In the genomic region with DNA sequence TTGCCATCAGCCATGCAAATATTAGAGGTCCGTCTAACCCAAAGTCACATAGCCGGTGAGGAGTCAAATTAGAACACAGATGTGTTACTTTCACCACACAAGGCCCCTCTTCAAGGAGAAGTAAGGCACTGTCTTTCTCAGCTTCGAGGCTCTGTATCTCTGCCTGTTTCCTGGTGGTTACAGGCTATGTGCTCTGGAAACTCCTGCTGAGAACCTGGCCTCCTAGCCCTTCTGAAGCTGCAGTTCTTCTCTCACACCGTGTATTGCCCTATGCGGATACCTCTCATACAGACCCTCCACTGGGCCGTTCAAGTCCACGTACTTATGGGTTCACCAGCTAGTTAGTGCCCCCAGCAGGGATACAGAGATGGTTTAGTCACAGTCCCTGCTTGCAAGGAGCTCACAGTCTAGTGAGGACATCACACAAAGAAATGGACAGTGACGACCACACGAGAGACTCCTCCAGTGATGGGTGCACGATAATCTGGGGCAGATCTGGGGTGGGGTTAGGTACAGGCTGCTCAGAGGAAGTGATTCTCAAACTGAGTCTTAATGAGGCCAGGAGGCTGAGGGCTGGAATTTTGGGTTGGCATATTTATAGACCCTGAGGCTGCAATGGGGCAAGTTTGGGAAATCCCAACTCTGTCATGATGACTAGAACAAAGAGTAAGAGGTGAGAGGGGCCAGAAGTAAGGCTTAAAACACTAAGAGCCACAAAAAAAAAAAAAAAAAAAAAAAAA, we compare ENCODE assay signal across 9 cellular contexts. TPM values are rescaled to one million over a fixed set of nuclear protein-coding genes. Genes with fewer than 3 reads are reported as not detected.
DNase-seq lines count a peak whose midpoint lies in the region; ATAC-seq and TF ChIP-seq lines count a peak whose summit lies in the region.
"Had no signal": no experiment of that assay in that cellular context is flagged by ENCODE, and none has a peak within 500 bp of the region (broad histone marks: within the 10 kb centered on the region; RNA-seq: fewer than 3 reads in every experiment).

No MANE protein-coding gene starts in this region.

- no peaks in the 10 kb centered on the region for H3K27me3 Mint-ChIP-seq in activated T-helper 17 cell treated with anti-CD3 and anti-CD28 coated beads, Interleukin-2, amount 50 U/mL, for 72 hours

- H3K36me3 Mint-ChIP-seq in activated T-helper 17 cell treated with anti-CD3 and anti-CD28 coated beads, Interleukin-2, amount 50 U/mL, for 72 hours (ENCODE audit: low read depth), result no peaks in the 10 kb centered on the region

- DNase-seq in EL, result peak; percentile 42
- no peak for DNase-seq in occipital lobe (lab: John Stamatoyannopoulos, UW)
- no peak for DNase-seq in Kasumi-1 (lab: John Stamatoyannopoulos, UW)
- no peak for DNase-seq in HuH-7.5 (ENCODE audit: low spot score)
- no peak for DNase-seq in T-helper 9 cell
- DNase-seq: NCI-H187 had no signal

- peak; percentile 58 for ATAC-seq in HG03045 (IDR thresholded peaks at IDR 0.05; ENCODE audit: unreplicated experiment)
- ATAC-seq in activated T-helper 17 cell treated with anti-CD3 and anti-CD28 coated beads, Interleukin-2, amount 50 U/mL, for 72 hours (replicated peaks), result peak; percentile 81

- H3K9me3 Mint-ChIP-seq in activated T-helper 17 cell treated with anti-CD3 and anti-CD28 coated beads, Interleukin-2, amount 50 U/mL, for 72 hours, result no peaks in the 10 kb centered on the region

- peak overlapping the region; percentile 84 for H3K27ac Mint-ChIP-seq in activated T-helper 17 cell treated with anti-CD3 and anti-CD28 coated beads, Interleukin-2, amount 50 U/mL, for 72 hours

- H3K4me1 Mint-ChIP-seq in activated T-helper 17 cell treated with anti-CD3 and anti-CD28 coated beads, Interleukin-2, amount 50 U/mL, for 72 hours, result peaks cover 16% of the 10 kb centered on the region

- H3K4me3 Mint-ChIP-seq in activated T-helper 17 cell treated with anti-CD3 and anti-CD28 coated beads, Interleukin-2, amount 50 U/mL, for 72 hours, result peak overlapping the region; percentile 63

- TF ChIP-seq POLR2A in GM19193 (IDR thresholded peaks at IDR 0.05; ENCODE audit: extremely low read depth, insufficient read depth, insufficient read length), result peak; percentile 48

RNA-seq across cellular contexts. Expression of gene ELOA, which starts 22.8 kb away (rescaled TPM):
- 10 to 100 TPM; 30.1 to 48.5 TPM for total RNA-seq in activated T-helper 17 cell treated with anti-CD3 and anti-CD28 coated beads, Interleukin-2, amount 50 U/mL, for 72 hours
- 23.7 TPM for total RNA-seq in occipital lobe

RNA-seq across cellular contexts. Expression of gene RPL11, which starts 28.8 kb away (rescaled TPM):
- total RNA-seq in activated T-helper 17 cell treated with anti-CD3 and anti-CD28 coated beads, Interleukin-2, amount 50 U/mL, for 72 hours, result 1,000 to 10,000 TPM; 1,075 to 1,450 TPM
- 852 TPM for total RNA-seq in occipital lobe

RNA-seq across cellular contexts. Expression of gene PITHD1, which starts 57.8 kb away (rescaled TPM):
- 10 to 100 TPM; 60.7 to 93.9 TPM for total RNA-seq in activated T-helper 17 cell treated with anti-CD3 and anti-CD28 coated beads, Interleukin-2, amount 50 U/mL, for 72 hours
- 57.9 TPM for total RNA-seq in occipital lobe
